ENCODE assay signal across 8 cellular contexts in genomic region chr3:155744626-155745324, GRCh38. TPM values are rescaled to one million over a fixed set of nuclear protein-coding genes. Genes with fewer than 3 reads are reported as not detected.
A peak's percentile ranks its signal among the peaks of the same experiment; 100 is the strongest.
DNase-seq lines count a peak whose midpoint lies in the region; ATAC-seq and TF ChIP-seq lines count a peak whose summit lies in the region.

TSS of gene PLCH1 (minus strand) at chr3:155745071. CDS start at chr3:155704224, 40,847 bp downstream.

- peak; percentile 60 for ATAC-seq in GM18907 (IDR thresholded peaks at IDR 0.05; ENCODE audit: unreplicated experiment)
- peak; percentile 69 for ATAC-seq in HG03159 (IDR thresholded peaks at IDR 0.05; ENCODE audit: unreplicated experiment)
- peak; percentile 90 to 93 for ATAC-seq in lower lobe of right lung

- DNase-seq in ACHN (peak; percentile 83), NCI-H446 (lab: John Stamatoyannopoulos, UW) (peak; percentile 74 to 83), lower lobe of right lung (peak; percentile 83)
- DNase-seq in activated CD4-positive, alpha-beta T cell treated with anti-CD3 and anti-CD28 coated beads, Interleukin-2, amount 50 U/mL, for 48 hours, result peak; percentile 45 to 51
- DNase-seq in effector CD4-positive, alpha-beta T cell, result peak; percentile 17
- peak; percentile 7 to 30 for DNase-seq in stimulated activated CD8-positive, alpha-beta memory T cell treated with anti-CD3 and anti-CD28 coated beads, Interleukin-2, amount 100 ng/mL, for 48 hours (ENCODE audit: low read depth in 2 of 2)

- no peak for TF ChIP-seq CTCF in lower lobe of right lung (IDR thresholded peaks at IDR 0.05)

- H3K36me3 ChIP-seq in lower lobe of right lung, result no peaks in the 10 kb centered on the region

- peaks cover 31% of the 10 kb centered on the region for H3K4me1 ChIP-seq in lower lobe of right lung

- peaks cover 45% of the 10 kb centered on the region for H3K27me3 ChIP-seq in lower lobe of right lung (ENCODE audit: low read depth)

- intact Hi-C loops in lower lobe of right lung (cut with DNase I), result no loop called here

- peak within 1 kb of the TSS; percentile 63 for H3K4me3 ChIP-seq in lower lobe of right lung

- in situ Hi-C loops in ACHN (cut with HindIII; ENCODE audit: low pct_ligation_motif_present, low pct_unique_long_range_greater_than_20kb, low sequenced_read_pairs), result no loop called here

- H3K27ac ChIP-seq in lower lobe of right lung, result peak within 1 kb of the TSS; percentile 72

- no peaks in the 10 kb centered on the region for H3K9me3 ChIP-seq in lower lobe of right lung

RNA-seq across cellular contexts. Expression of gene PLCH1, which starts in this region (rescaled TPM):
- 14.0 TPM for total RNA-seq in lower lobe of right lung

Comparison
In these comparisons a context has a peak if more than half of its experiments do, and no peak if none do; other contexts are left out.
1. Peak in every context shown above with its lines: DNase-seq, ATAC-seq, H3K4me3 ChIP-seq and H3K27ac ChIP-seq.
2. DNase-seq: peak in every context shown above with its lines; median percentile 83 in ACHN; 83 in lower lobe of right lung; 78 in NCI-H446; 48 in activated CD4-positive, alpha-beta T cell treated with anti-CD3 and anti-CD28 coated beads, Interleukin-2, amount 50 U/mL, for 48 hours; 18 in stimulated activated CD8-positive, alpha-beta memory T cell treated with anti-CD3 and anti-CD28 coated beads, Interleukin-2, amount 100 ng/mL, for 48 hours; 17 in effector CD4-positive, alpha-beta T cell.